ENCODE assay signal across 31 cellular contexts in the genomic region with DNA sequence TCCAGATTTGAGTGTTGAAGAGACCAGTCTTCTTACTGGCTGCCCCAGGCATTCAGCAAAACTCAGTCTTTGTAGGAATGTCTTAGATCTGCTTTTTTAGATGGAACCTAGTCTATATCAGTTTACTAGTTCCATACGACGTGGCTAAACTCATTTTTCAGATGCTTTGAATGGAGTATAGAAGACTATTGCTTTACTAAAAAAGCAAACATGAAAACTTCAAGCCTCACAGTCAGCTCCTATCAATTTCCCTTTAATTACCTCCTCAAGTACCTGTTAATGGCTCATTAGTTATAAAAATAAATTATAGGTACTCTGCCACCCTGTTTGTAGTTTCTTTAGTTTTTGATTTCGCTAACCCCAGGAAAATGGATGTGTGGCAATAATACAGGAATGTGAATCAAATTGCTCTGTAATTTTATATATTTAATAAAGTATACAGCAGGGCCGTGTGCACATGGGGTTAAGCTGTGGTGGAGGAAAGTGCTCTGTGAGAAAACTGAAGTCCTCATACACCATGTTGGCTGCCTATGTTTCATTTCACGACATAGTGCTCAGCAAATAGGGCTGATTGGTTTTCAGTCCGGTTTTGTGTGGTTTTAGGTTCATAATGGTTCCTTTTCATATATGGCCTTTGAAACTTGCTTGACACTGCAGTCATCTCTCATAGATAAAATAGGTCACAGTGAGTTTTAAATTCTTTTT.
"Had no signal": no experiment of that assay in that cellular context is flagged by ENCODE, and none has a peak within 500 bp of the region (broad histone marks: within the 10 kb centered on the region; RNA-seq: fewer than 3 reads in every experiment).

No MANE protein-coding gene starts in this region.

- H3K9me3 Mint-ChIP-seq: activated CD4-positive, alpha-beta memory T cell treated with anti-CD3 and anti-CD28 coated beads for 36 hours; activated naive CD4-positive, alpha-beta T cell treated with anti-CD3 and anti-CD28 coated beads for 36 hours; activated naive CD4-positive, alpha-beta T cell treated with anti-CD3 and anti-CD28 coated beads, Interleukin-2, amount 50 U/mL, for 72 hours; activated T-helper 1 cell treated with anti-CD3 and anti-CD28 coated beads, Interleukin-12 subunit alpha, Interleukin-12 subunit beta, Interleukin-2, Interleukin-4 antibody, amounts not matched to agents 30 ng/mL and 10 ng/mL and 1 ng/mL, durations not matched to agents 14 hours and 24 hours and 36 hours had no signal

- H3K4me1 Mint-ChIP-seq: activated B cell treated with CpG ODN at 0.5 μM for 24 hours, T-cell, T-helper 17 cell had no signal

- H3K36me3 ChIP-seq: adrenal gland, breast epithelium had no signal

- ATAC-seq: activated naive CD4-positive, alpha-beta T cell treated with anti-CD3 and anti-CD28 coated beads, Interleukin-2, amount 50 U/mL, for 72 hours; activated T-cell treated with anti-CD3 and anti-CD28 coated beads, Interleukin-2, amount 50 U/mL, for 4 hours; body of pancreas; K562; SK-N-SH treated with all-trans-retinoic acid at 6 μM for 48 hours; T-cell; T-helper 17 cell had no signal

- H3K4me3 Mint-ChIP-seq: activated B cell treated with CpG ODN at 0.5 μM for 24 hours; activated CD4-positive, alpha-beta memory T cell treated with anti-CD3 and anti-CD28 coated beads for 36 hours; activated naive CD4-positive, alpha-beta T cell treated with anti-CD3 and anti-CD28 coated beads for 36 hours; activated T-cell treated with anti-CD3 and anti-CD28 coated beads, Interleukin-2, amount 50 U/mL, for 4 hours; activated T-helper 1 cell treated with anti-CD3 and anti-CD28 coated beads, Interleukin-12 subunit alpha, Interleukin-12 subunit beta, Interleukin-2, Interleukin-4 antibody, amounts not matched to agents 30 ng/mL and 10 ng/mL and 1 ng/mL, durations not matched to agents 14 hours and 24 hours and 36 hours; T-cell; T-helper 17 cell had no signal

- H2AFZ ChIP-seq: PC-9 had no signal

- H3K27me3 ChIP-seq: adrenal gland, body of pancreas, breast epithelium had no signal

- H3K4me2 ChIP-seq: PC-9 had no signal

- H3K4me3 ChIP-seq: adrenal gland, body of pancreas, breast epithelium, K562, PC-9 had no signal

- H3K27ac ChIP-seq: adrenal gland, body of pancreas, breast epithelium, PC-9, RWPE1, VCaP had no signal

- H3K27ac Mint-ChIP-seq: activated B cell treated with CpG ODN at 0.5 μM for 24 hours; activated CD4-positive, alpha-beta memory T cell treated with anti-CD3 and anti-CD28 coated beads for 36 hours; activated naive CD4-positive, alpha-beta T cell treated with anti-CD3 and anti-CD28 coated beads for 36 hours; activated naive CD4-positive, alpha-beta T cell treated with anti-CD3 and anti-CD28 coated beads, Interleukin-2, amount 50 U/mL, for 72 hours; activated T-helper 1 cell treated with anti-CD3 and anti-CD28 coated beads, Interleukin-12 subunit alpha, Interleukin-12 subunit beta, Interleukin-2, Interleukin-4 antibody, amounts not matched to agents 30 ng/mL and 10 ng/mL and 1 ng/mL, durations not matched to agents 14 hours and 24 hours and 36 hours; T-cell; T-helper 17 cell had no signal

- DNase-seq: activated B cell treated with CpG ODN at 0.5 μM for 24 hours; activated CD4-positive, alpha-beta memory T cell treated with anti-CD3 and anti-CD28 coated beads for 36 hours; activated CD4-positive, alpha-beta T cell treated with anti-CD3 and anti-CD28 coated beads for 4 hours; activated CD4-positive, alpha-beta T cell treated with anti-CD3 and anti-CD28 coated beads, Interleukin-2, amount 50 U/mL, for 1 hour; activated CD4-positive, CD25-positive, alpha-beta regulatory T cell treated with anti-CD3 and anti-CD28 coated beads, Interleukin-2, amount 50 U/mL, for 72 hours; activated CD8-positive, alpha-beta memory T cell treated with anti-CD3 and anti-CD28 coated beads, Interleukin-2, amount 50 U/mL, for 4 hours; activated gamma-delta T cell treated with Interleukin-2 at 50 U/mL for 16 hours; activated naive CD4-positive, alpha-beta T cell treated with anti-CD3 and anti-CD28 coated beads for 36 hours; activated T-cell treated with anti-CD3 and anti-CD28 coated beads for 4 hours; activated T-cell treated with anti-CD3 and anti-CD28 coated beads, Interleukin-2, amount 50 U/mL, for 4 hours; adrenal gland; body of pancreas; IMR-90; NCI-H187 treated with DMSO at 0.1 percent for 48 hours; NCI-H2081; NCI-H2171 treated with DMSO at 0.1 percent for 48 hours; NCI-H2227 treated with DMSO at 0.1 percent for 48 hours; NCI-H446; NCI-H510A treated with DMSO at 0.1 percent for 48 hours; NCI-H526 treated with DMSO at 0.1 percent for 48 hours; PC-9; SIG-M5; T-cell; T-helper 17 cell had no signal

- H3K9me3 ChIP-seq: adrenal gland, body of pancreas had no signal

- H3K4me1 ChIP-seq: adrenal gland, body of pancreas, breast epithelium had no signal
